32 cellular contexts compared by ENCODE assay signal in the genomic region with DNA sequence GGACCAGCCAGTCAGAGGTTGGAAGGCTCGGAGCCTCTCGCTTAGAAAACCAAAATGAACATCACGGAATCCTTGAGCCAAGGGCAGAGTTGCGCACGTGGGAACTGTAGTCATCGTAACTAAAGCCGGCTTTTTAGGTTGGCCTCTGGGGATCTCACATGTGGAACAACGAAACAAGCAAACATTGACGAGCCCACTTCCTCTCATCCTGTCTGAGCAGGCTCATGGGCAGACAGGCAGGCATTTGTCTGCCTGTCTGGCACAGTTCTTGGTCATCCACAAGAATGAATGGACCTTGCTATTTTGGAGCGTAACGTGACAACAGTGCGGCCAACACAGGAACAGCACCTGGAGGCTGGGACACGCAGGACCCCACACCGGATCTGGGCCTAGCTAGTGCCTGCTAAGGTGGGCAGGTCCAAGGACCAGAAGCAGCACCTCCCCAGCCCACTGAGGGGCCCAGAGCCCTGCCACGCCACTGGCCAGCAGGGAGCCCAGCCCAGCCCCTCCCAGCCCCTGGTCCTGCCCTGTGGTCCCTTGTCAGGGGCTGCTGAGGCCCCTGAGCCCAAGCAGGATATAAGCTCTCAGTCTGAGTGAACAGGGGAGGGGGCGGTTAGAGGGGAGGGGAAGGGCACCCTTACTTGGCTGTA. TPM values are rescaled to one million over a fixed set of nuclear protein-coding genes. Genes with fewer than 3 reads are reported as not detected.
"Had no signal": no experiment of that assay in that cellular context is flagged by ENCODE, and none has a peak within 500 bp of the region (broad histone marks: within the 10 kb centered on the region; RNA-seq: fewer than 3 reads in every experiment).

No MANE protein-coding gene starts in this region.

- H3K9me3 ChIP-seq: heart right ventricle, left lung, mucosa of descending colon, pancreas, psoas muscle, suprapubic skin, tibial nerve had no signal

- H3K4me1 ChIP-seq: left lung, pancreas, psoas muscle, tibial nerve had no signal

- H3K27ac ChIP-seq: cardiac muscle cell, heart right ventricle, left lung, pancreas, psoas muscle, suprapubic skin, tibial nerve had no signal

- H3K27me3 ChIP-seq: cardiac muscle cell, left lung, pancreas, suprapubic skin, tibial nerve had no signal

- H3K27me3 Mint-ChIP-seq: activated B cell treated with CpG ODN at 0.5 μM for 24 hours; activated CD8-positive, alpha-beta T cell treated with anti-CD3 and anti-CD28 coated beads for 36 hours; activated T-helper 17 cell treated with anti-CD3 and anti-CD28 coated beads, Interleukin-2, amount 50 U/mL, for 72 hours; effector memory CD8-positive, alpha-beta T cell; stimulated activated naive B cell treated with anti-CD40 and anti-IgM and Interleukin-4, amounts not matched to agents 10 μg/mL and 1 μg/mL and 100 μg/mL, for 72 hours had no signal

- H3K4me3 Mint-ChIP-seq: activated B cell treated with CpG ODN at 0.5 μM for 24 hours; activated CD8-positive, alpha-beta T cell treated with anti-CD3 and anti-CD28 coated beads for 36 hours; activated T-cell treated with anti-CD3 and anti-CD28 coated beads, Interleukin-2, amount 50 U/mL, for 4 hours; activated T-helper 17 cell treated with anti-CD3 and anti-CD28 coated beads, Interleukin-2, amount 50 U/mL, for 72 hours; effector memory CD8-positive, alpha-beta T cell; stimulated activated naive B cell treated with anti-CD40 and anti-IgM and Interleukin-4, amounts not matched to agents 10 μg/mL and 1 μg/mL and 100 μg/mL, for 72 hours; T-helper 2 cell treated with Interferon-gamma antibody and Interleukin-4, amounts not matched to agents 5 μg/mL and 100 μg/mL, for 36 hours had no signal

- H3K4me1 Mint-ChIP-seq: activated B cell treated with CpG ODN at 0.5 μM for 24 hours; activated T-helper 17 cell treated with anti-CD3 and anti-CD28 coated beads, Interleukin-2, amount 50 U/mL, for 72 hours; stimulated activated naive B cell treated with anti-CD40 and anti-IgM and Interleukin-4, amounts not matched to agents 10 μg/mL and 1 μg/mL and 100 μg/mL, for 72 hours had no signal

- DNase-seq: activated B cell treated with CpG ODN at 0.5 μM for 24 hours; activated CD4-positive, alpha-beta T cell treated with anti-CD3 and anti-CD28 coated beads, Interleukin-2, amount 50 U/mL, for 1 hour; activated CD8-positive, alpha-beta T cell treated with anti-CD3 and anti-CD28 coated beads for 36 hours; activated gamma-delta T cell treated with Interleukin-2 at 50 U/mL for 16 hours; activated naive CD4-positive, alpha-beta T cell treated with anti-CD3 and anti-CD28 coated beads, Interleukin-2, amount 50 U/mL, for 16 hours; activated T-cell treated with anti-CD3 and anti-CD28 coated beads, Interleukin-2, amount 50 U/mL, for 4 hours; cortex of kidney; effector memory CD8-positive, alpha-beta T cell; foreskin fibroblast; heart right ventricle; kidney glomerular epithelial cell; left lung; mucosa of descending colon; stimulated activated CD4-positive, alpha-beta T cell treated with anti-CD3 and anti-CD28 coated beads, Interleukin-15, amount 100 ng/mL, for 24 hours; stimulated activated CD4-positive, alpha-beta T cell treated with anti-CD3 and anti-CD28 coated beads, Interleukin-2, amount 100 ng/mL, for 24 hours; stimulated activated naive B cell treated with anti-CD40 and anti-IgM and Interleukin-4, amounts not matched to agents 10 μg/mL and 1 μg/mL and 100 μg/mL, for 72 hours; T-helper 1 cell had no signal

- H3K4me3 ChIP-seq: cardiac muscle cell, heart right ventricle, left lung, lung, mucosa of descending colon, pancreas, psoas muscle, suprapubic skin, tibial nerve had no signal

- H3K36me3 ChIP-seq: cardiac muscle cell, pancreas had no signal

- H3K27ac Mint-ChIP-seq: activated B cell treated with CpG ODN at 0.5 μM for 24 hours; activated CD8-positive, alpha-beta T cell treated with anti-CD3 and anti-CD28 coated beads for 36 hours; activated T-helper 17 cell treated with anti-CD3 and anti-CD28 coated beads, Interleukin-2, amount 50 U/mL, for 72 hours; effector memory CD8-positive, alpha-beta T cell; stimulated activated naive B cell treated with anti-CD40 and anti-IgM and Interleukin-4, amounts not matched to agents 10 μg/mL and 1 μg/mL and 100 μg/mL, for 72 hours; T-helper 2 cell treated with Interferon-gamma antibody and Interleukin-4, amounts not matched to agents 5 μg/mL and 100 μg/mL, for 36 hours had no signal

- H3K9me3 Mint-ChIP-seq: activated B cell treated with CpG ODN at 0.5 μM for 24 hours; activated CD8-positive, alpha-beta T cell treated with anti-CD3 and anti-CD28 coated beads for 36 hours; activated T-cell treated with anti-CD3 and anti-CD28 coated beads, Interleukin-2, amount 50 U/mL, for 4 hours; activated T-helper 17 cell treated with anti-CD3 and anti-CD28 coated beads, Interleukin-2, amount 50 U/mL, for 72 hours; effector memory CD8-positive, alpha-beta T cell; stimulated activated naive B cell treated with anti-CD40 and anti-IgM and Interleukin-4, amounts not matched to agents 10 μg/mL and 1 μg/mL and 100 μg/mL, for 72 hours; T-helper 2 cell treated with Interferon-gamma antibody and Interleukin-4, amounts not matched to agents 5 μg/mL and 100 μg/mL, for 36 hours had no signal

- ATAC-seq: activated CD8-positive, alpha-beta T cell treated with anti-CD3 and anti-CD28 coated beads for 36 hours; activated T-cell treated with anti-CD3 and anti-CD28 coated beads, Interleukin-2, amount 50 U/mL, for 4 hours; activated T-helper 17 cell treated with anti-CD3 and anti-CD28 coated beads, Interleukin-2, amount 50 U/mL, for 72 hours; effector memory CD8-positive, alpha-beta T cell; left lung; mucosa of descending colon; pancreas; stimulated activated naive B cell treated with anti-CD40 and anti-IgM and Interleukin-4, amounts not matched to agents 10 μg/mL and 1 μg/mL and 100 μg/mL, for 72 hours had no signal

RNA-seq across cellular contexts. Expression of gene TREX2, which starts 9.2 kb away (rescaled TPM):
- polyA plus RNA-seq: cardiac muscle cell, neural cell had no signal

RNA-seq across cellular contexts. Expression of gene BGN, which starts 39.8 kb away (rescaled TPM):
- total RNA-seq: activated B cell treated with CpG ODN at 0.5 μM for 24 hours; activated CD8-positive, alpha-beta T cell treated with anti-CD3 and anti-CD28 coated beads for 36 hours; activated T-helper 17 cell treated with anti-CD3 and anti-CD28 coated beads, Interleukin-2, amount 50 U/mL, for 72 hours had no signal
- polyA plus RNA-seq: neural cell had no signal

RNA-seq across cellular contexts. Expression of gene ZFP92, which starts 43.8 kb away (rescaled TPM):
- total RNA-seq: myocyte had no signal
- polyA plus RNA-seq: cardiac muscle cell, neural cell had no signal

RNA-seq across cellular contexts. Expression of gene PNMA6E, which starts 53.9 kb away (rescaled TPM):
- total RNA-seq: activated B cell treated with CpG ODN at 0.5 μM for 24 hours; activated CD8-positive, alpha-beta T cell treated with anti-CD3 and anti-CD28 coated beads for 36 hours; activated T-cell treated with anti-CD3 and anti-CD28 coated beads, Interleukin-2, amount 50 U/mL, for 4 hours; activated T-helper 17 cell treated with anti-CD3 and anti-CD28 coated beads, Interleukin-2, amount 50 U/mL, for 72 hours; cerebellum; glomerular endothelial cell; heart right ventricle; left lung; lung; mesenteric fat pad; mucosa of descending colon; myocyte; pancreas; psoas muscle; tibial nerve; ureter had no signal
- polyA plus RNA-seq: cardiac muscle cell, esophagus, heart right ventricle, neural cell, pancreas, psoas muscle had no signal
